2 cellular contexts compared by ENCODE assay signal in genomic region chr3:149576071-149576564, GRCh38.
A peak's percentile ranks its signal among the peaks of the same experiment; 100 is the strongest.
TF ChIP-seq lines count a peak whose summit lies in the region.

No MANE protein-coding gene starts in this region.

TF ChIP-seq in HCT116, 20 proteins besides CTCF, POLR2A, EP300 and RAD21 (continued from another document):
- TF ChIP-seq, protein P1, sequence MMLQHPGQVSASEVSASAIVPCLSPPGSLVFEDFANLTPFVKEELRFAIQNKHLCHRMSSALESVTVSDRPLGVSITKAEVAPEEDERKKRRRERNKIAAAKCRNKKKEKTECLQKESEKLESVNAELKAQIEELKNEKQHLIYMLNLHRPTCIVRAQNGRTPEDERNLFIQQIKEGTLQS (IDR thresholded peaks at IDR 0.05), result no peak
- TF ChIP-seq EZH2 (IDR thresholded peaks at IDR 0.05) (no peak), POLR2AphosphoS5 (IDR thresholded peaks at IDR 0.05; ENCODE audit: low read depth, low read length) (peak; percentile 86)

TF ChIP-seq in H1, 55 proteins besides CTCF, POLR2A, EP300 and RAD21 (continued from another document):
- TF ChIP-seq, protein P2, sequence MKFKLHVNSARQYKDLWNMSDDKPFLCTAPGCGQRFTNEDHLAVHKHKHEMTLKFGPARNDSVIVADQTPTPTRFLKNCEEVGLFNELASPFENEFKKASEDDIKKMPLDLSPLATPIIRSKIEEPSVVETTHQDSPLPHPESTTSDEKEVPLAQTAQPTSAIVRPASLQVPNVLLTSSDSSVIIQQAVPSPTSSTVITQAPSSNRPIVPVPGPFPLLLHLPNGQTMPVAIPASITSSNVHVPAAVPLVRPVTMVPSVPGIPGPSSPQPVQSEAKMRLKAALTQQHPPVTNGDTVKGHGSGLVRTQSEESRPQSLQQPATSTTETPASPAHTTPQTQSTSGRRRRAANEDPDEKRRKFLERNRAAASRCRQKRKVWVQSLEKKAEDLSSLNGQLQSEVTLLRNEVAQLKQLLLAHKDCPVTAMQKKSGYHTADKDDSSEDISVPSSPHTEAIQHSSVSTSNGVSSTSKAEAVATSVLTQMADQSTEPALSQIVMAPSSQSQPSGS (IDR thresholded peaks at IDR 0.05; ENCODE audit: low read length), result no peak
- TF ChIP-seq MAFK (IDR thresholded peaks at IDR 0.05; ENCODE audit: low read depth, low read length) (no peak), BACH1 (IDR thresholded peaks at IDR 0.05; ENCODE audit: low read length) (peak; percentile 66; the same call in 1 of the 2 replicates), CREB1 (IDR thresholded peaks at IDR 0.05) (no peak)
- TF ChIP-seq, protein P3, sequence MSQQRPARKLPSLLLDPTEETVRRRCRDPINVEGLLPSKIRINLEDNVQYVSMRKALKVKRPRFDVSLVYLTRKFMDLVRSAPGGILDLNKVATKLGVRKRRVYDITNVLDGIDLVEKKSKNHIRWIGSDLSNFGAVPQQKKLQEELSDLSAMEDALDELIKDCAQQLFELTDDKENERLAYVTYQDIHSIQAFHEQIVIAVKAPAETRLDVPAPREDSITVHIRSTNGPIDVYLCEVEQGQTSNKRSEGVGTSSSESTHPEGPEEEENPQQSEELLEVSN (IDR thresholded peaks at IDR 0.05), result no peak
